Comparison of ENCODE assay signal across 8 cellular contexts in the genomic region with DNA sequence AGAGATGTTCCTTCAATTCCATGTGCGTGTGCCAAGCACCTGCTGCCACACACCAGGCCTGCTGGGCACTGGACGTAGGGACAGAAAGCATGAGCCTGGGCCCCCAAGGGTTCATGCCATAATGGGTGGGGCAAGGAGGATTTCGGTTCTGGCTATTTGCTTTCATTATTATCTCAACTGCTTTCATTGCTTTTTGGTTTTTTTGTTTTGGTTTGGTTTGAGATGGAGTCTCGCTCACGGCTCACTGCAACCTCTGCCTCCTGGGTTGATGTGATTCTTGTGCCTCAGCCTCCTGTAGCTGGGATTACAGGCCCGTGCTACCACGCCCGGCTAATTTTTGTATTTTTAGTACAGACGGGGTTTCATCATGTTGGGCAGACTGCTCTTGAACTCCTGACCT.
"Had no signal": no experiment of that assay in that cellular context is flagged by ENCODE, and none has a peak within 500 bp of the region (broad histone marks: within the 10 kb centered on the region; RNA-seq: fewer than 3 reads in every experiment).

No MANE protein-coding gene starts in this region.

- H3K27me3 ChIP-seq: breast epithelium, esophagus muscularis mucosa, right lobe of liver, upper lobe of left lung had no signal

- H3K27ac Mint-ChIP-seq: activated CD4-positive, alpha-beta T cell treated with anti-CD3 and anti-CD28 coated beads, Interleukin-2, amount 10 ng/mL, durations not matched to agents 7 days and 5 days had no signal

- H3K4me1 ChIP-seq: breast epithelium, prostate gland, right lobe of liver had no signal

- H3K9me3 Mint-ChIP-seq: activated CD4-positive, alpha-beta T cell treated with anti-CD3 and anti-CD28 coated beads, Interleukin-2, amount 10 ng/mL, durations not matched to agents 7 days and 5 days; nephron; stimulated activated naive CD8-positive, alpha-beta T cell treated with anti-CD3 and anti-CD28 coated beads, Interleukin-15, Interleukin-2, amounts not matched to agents 100 ng/mL and 50 ng/mL, for 24 hours had no signal

- H3K27ac ChIP-seq: breast epithelium, esophagus muscularis mucosa, prostate gland, right lobe of liver, upper lobe of left lung had no signal

- H3K4me3 ChIP-seq: breast epithelium, esophagus muscularis mucosa, prostate gland, right lobe of liver, upper lobe of left lung had no signal

- H3K9me3 ChIP-seq: breast epithelium, esophagus muscularis mucosa, prostate gland, right lobe of liver, upper lobe of left lung had no signal

- H3K36me3 ChIP-seq: breast epithelium, esophagus muscularis mucosa, prostate gland, right lobe of liver, upper lobe of left lung had no signal

- H3K4me3 Mint-ChIP-seq: activated CD4-positive, alpha-beta T cell treated with anti-CD3 and anti-CD28 coated beads, Interleukin-2, amount 10 ng/mL, durations not matched to agents 7 days and 5 days; nephron; stimulated activated naive CD8-positive, alpha-beta T cell treated with anti-CD3 and anti-CD28 coated beads, Interleukin-15, Interleukin-2, amounts not matched to agents 100 ng/mL and 50 ng/mL, for 24 hours had no signal

- H3K27me3 Mint-ChIP-seq: activated CD4-positive, alpha-beta T cell treated with anti-CD3 and anti-CD28 coated beads, Interleukin-2, amount 10 ng/mL, durations not matched to agents 7 days and 5 days had no signal
